11 cellular contexts compared by ENCODE assay signal in the genomic region with DNA sequence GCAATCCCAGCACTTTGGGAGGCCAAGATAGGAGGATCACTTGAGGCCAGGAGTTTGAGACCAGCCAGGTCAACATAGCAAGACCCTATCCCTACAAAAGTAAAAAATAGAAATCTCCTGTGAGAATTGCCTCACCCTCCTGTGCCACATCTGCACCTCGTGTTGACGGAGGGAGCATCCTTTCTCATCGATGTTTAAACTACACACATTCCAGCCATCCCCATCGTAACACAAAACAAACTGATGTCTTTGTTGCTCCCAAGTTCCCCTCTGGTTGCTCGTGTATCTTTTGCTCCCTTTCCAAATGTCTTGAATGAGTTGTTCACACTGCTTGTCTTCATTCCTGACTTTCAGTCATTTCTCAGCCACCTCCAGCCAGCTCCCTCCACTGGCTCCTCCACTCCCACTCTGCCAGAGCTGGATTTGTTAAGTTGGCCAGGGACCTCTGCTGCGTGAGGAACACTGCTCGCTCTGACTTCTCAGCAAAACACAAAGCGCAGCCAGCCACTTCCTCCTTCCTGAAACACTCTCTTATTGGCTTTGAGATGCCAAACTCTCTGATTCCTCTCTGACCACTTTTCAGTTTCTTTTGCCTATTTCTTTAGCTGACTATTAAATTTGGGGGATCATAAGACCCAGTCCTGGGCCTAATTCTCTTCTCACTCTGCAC. TPM values are rescaled to one million over a fixed set of nuclear protein-coding genes. Genes with fewer than 3 reads are reported as not detected.
DNase-seq lines count a peak whose midpoint lies in the region; ATAC-seq and TF ChIP-seq lines count a peak whose summit lies in the region.
"Had no signal": no experiment of that assay in that cellular context is flagged by ENCODE, and none has a peak within 500 bp of the region (broad histone marks: within the 10 kb centered on the region; RNA-seq: fewer than 3 reads in every experiment).

No MANE protein-coding gene starts in this region.

- no peak for TF ChIP-seq CTCF in fibroblast of mammary gland (conservative IDR thresholded peaks at IDR 0.05; ENCODE audit: control insufficient read depth, insufficient read depth, low read depth, low read length)
- TF ChIP-seq CTCF in progenitor cell of endocrine pancreas (IDR thresholded peaks at IDR 0.05; ENCODE audit: unreplicated experiment): no peak

- DNase-seq in GDM1 (lab: John Stamatoyannopoulos, UW): peak; percentile 33
- peak; percentile 83 for DNase-seq in NOMO-1 treated with DMSO at 0.1 percent for 48 hours (lab: John Stamatoyannopoulos, UW; ENCODE audit: unreplicated experiment)
- peak; percentile 41 for DNase-seq in fibroblast of mammary gland (ENCODE audit: low read depth)
- no peak for DNase-seq in progenitor cell of endocrine pancreas (ENCODE audit: low spot score, unreplicated experiment)
- DNase-seq in kidney tubule cell (ENCODE audit: low spot score): no peak
- no peak for DNase-seq in cerebellar nuclear complex (lab: John Stamatoyannopoulos, UW)
- no peak for DNase-seq in effector memory CD8-positive, alpha-beta T cell
- DNase-seq: effector memory CD4-positive, alpha-beta T cell; SW 1271 had no signal

- H3K4me3 Mint-ChIP-seq in progenitor cell of endocrine pancreas (ENCODE audit: low read depth): no peak overlapping the region
- no peak overlapping the region for H3K4me3 Mint-ChIP-seq in effector memory CD8-positive, alpha-beta T cell

- H3K36me3 Mint-ChIP-seq in progenitor cell of endocrine pancreas (ENCODE audit: insufficient read depth): no peaks in the 10 kb centered on the region
- H3K36me3 Mint-ChIP-seq in effector memory CD8-positive, alpha-beta T cell (ENCODE audit: insufficient read depth): peaks cover 2% of the 10 kb centered on the region

- no peak for ATAC-seq in GM21717 (IDR thresholded peaks at IDR 0.05; ENCODE audit: unreplicated experiment)
- no peak for ATAC-seq in effector memory CD8-positive, alpha-beta T cell (replicated peaks)
- ATAC-seq: psoas muscle had no signal

- H3K4me1 Mint-ChIP-seq in progenitor cell of endocrine pancreas (ENCODE audit: low read depth): peaks cover 25% of the 10 kb centered on the region
- H3K4me1 Mint-ChIP-seq in effector memory CD8-positive, alpha-beta T cell (ENCODE audit: low read depth in 2 of 2): peaks cover 0 to 2% of the 10 kb centered on the region in 2 donors

- H3K27me3 Mint-ChIP-seq in progenitor cell of endocrine pancreas: no peaks in the 10 kb centered on the region
- peaks cover 4 to 7% of the 10 kb centered on the region in 2 donors for H3K27me3 Mint-ChIP-seq in effector memory CD8-positive, alpha-beta T cell

- H3K27ac Mint-ChIP-seq in progenitor cell of endocrine pancreas: peak overlapping the region; percentile 18
- no peak overlapping the region for H3K27ac Mint-ChIP-seq in effector memory CD8-positive, alpha-beta T cell

- H3K4me3 ChIP-seq in fibroblast of mammary gland (ENCODE audit: control insufficient read depth, low read depth, low read length): no peak overlapping the region
- H3K4me3 ChIP-seq: psoas muscle had no signal

- no peaks in the 10 kb centered on the region for H3K9me3 Mint-ChIP-seq in progenitor cell of endocrine pancreas (ENCODE audit: low read depth)
- H3K9me3 Mint-ChIP-seq in effector memory CD8-positive, alpha-beta T cell: no peaks in the 10 kb centered on the region

RNA-seq across cellular contexts. Expression of a gene that starts 53.6 kb away (rescaled TPM):
- 124 and 135 TPM in 2 replicates for total RNA-seq in progenitor cell of endocrine pancreas

Comparison
In these comparisons a context has a peak if more than half of its experiments do, and no peak if none do; other contexts are left out.
1. DNase-seq: peak in GDM1 (single experiment), NOMO-1 treated with DMSO at 0.1 percent for 48 hours (single experiment) and fibroblast of mammary gland (single experiment); none in progenitor cell of endocrine pancreas (single experiment), kidney tubule cell (single experiment), cerebellar nuclear complex (0 of 2) and effector memory CD8-positive, alpha-beta T cell (0 of 3).